9 cellular contexts compared by ENCODE assay signal in genomic region chr1:12067900-12068821, GRCh38. TPM values are rescaled to one million over a fixed set of nuclear protein-coding genes. Genes with fewer than 3 reads are reported as not detected.
DNase-seq lines count a peak whose midpoint lies in the region; ATAC-seq and TF ChIP-seq lines count a peak whose summit lies in the region.
"Had no signal": no experiment of that assay in that cellular context is flagged by ENCODE, and none has a peak within 500 bp of the region (broad histone marks: within the 10 kb centered on the region; RNA-seq: fewer than 3 reads in every experiment).

No MANE protein-coding gene starts in this region.

- peaks cover 17% of the 10 kb centered on the region for H3K27me3 ChIP-seq in ACC112 (ENCODE audit: insufficient read depth, low read length)

- peak overlapping the region; percentile 62 for H3K4me3 Mint-ChIP-seq in T-helper 17 cell
- no peak overlapping the region for H3K4me3 Mint-ChIP-seq in CD14-positive monocyte

- intact Hi-C loops in CD14-positive monocyte (cut with micrococcal nuclease), result no loop called here

- peak overlapping the region; percentile 21; the same call in 1 of the 2 replicates for H3K4me3 ChIP-seq in ACC112 (ENCODE audit: low read depth, low read length)

- H3K27ac ChIP-seq in ACC112 (ENCODE audit: low read depth, low read length), result peak overlapping the region; percentile 66

- no peaks in the 10 kb centered on the region for H3K36me3 ChIP-seq in ACC112 (ENCODE audit: insufficient read depth, low read length)

- peak; percentile 48 for TF ChIP-seq POLR2A in GM19193 (IDR thresholded peaks at IDR 0.05; ENCODE audit: extremely low read depth, insufficient read depth, insufficient read length)

- DNase-seq in T-helper 17 cell, result no peak
- DNase-seq in glomerular visceral epithelial cell (ENCODE audit: extremely low spot score), result peak; percentile 28
- peak; percentile 71 for DNase-seq in stromal cell of bone marrow (ENCODE audit: low read depth)
- no peak for DNase-seq in NCI-H1417 treated with DMSO at 0.1 percent for 48 hours (lab: John Stamatoyannopoulos, UW)
- no peak for DNase-seq in CD14-positive monocyte (ENCODE audit: low spot score)
- no peak for DNase-seq in DMS53 (lab: John Stamatoyannopoulos, UW)

- no peaks in the 10 kb centered on the region for H3K9me3 ChIP-seq in T-helper 17 cell (ENCODE audit: control insufficient read depth, low read length, poor library complexity, severe bottlenecking)

- peaks cover 0 to 10% (median 4%) of the 10 kb centered on the region in 7 donors for H3K9me3 Mint-ChIP-seq in CD14-positive monocyte

- H3K27ac Mint-ChIP-seq in T-helper 17 cell (no peak overlapping the region), CD14-positive monocyte (no peak overlapping the region)

- ATAC-seq in T-helper 17 cell, result peak; percentile 10

- H3K36me3 Mint-ChIP-seq in T-helper 17 cell (ENCODE audit: low read depth), result peaks cover 6% of the 10 kb centered on the region
- peaks cover 0 to 6% of the 10 kb centered on the region in 2 donors for H3K36me3 Mint-ChIP-seq in CD14-positive monocyte

- peak overlapping the region; percentile 86 for H2AFZ ChIP-seq in ACC112 (ENCODE audit: low read length, unreplicated experiment)

- TF ChIP-seq CTCF in CD14-positive monocyte (IDR thresholded peaks at IDR 0.05), result no peak

- peaks cover 9% of the 10 kb centered on the region for H3K4me1 ChIP-seq in ACC112 (ENCODE audit: control insufficient read depth, insufficient read depth, low read length, unreplicated experiment)

- H3K4me1 Mint-ChIP-seq in T-helper 17 cell (peaks cover 37% of the 10 kb centered on the region), CD14-positive monocyte (peaks cover 14% of the 10 kb centered on the region)

- peaks cover 45% of the 10 kb centered on the region for H3K27me3 Mint-ChIP-seq in T-helper 17 cell
- peaks cover 36 to 51% (median 38%) of the 10 kb centered on the region in 3 donors for H3K27me3 Mint-ChIP-seq in CD14-positive monocyte (ENCODE audit: low read depth in 3 of 3)

- H3K79me2 ChIP-seq in ACC112 (ENCODE audit: control insufficient read depth, insufficient read depth, low read length, unreplicated experiment), result no peaks in the 10 kb centered on the region

RNA-seq across cellular contexts. Expression of gene TNFRSF8, which starts 5.1 kb away (rescaled TPM):
- total RNA-seq in T-helper 17 cell, result under 1 TPM; 0.20 to 0.34 TPM
- polyA plus RNA-seq in CD14-positive monocyte, result 10 to 100 TPM; 11.8 to 11.9 TPM
- total RNA-seq: dermis microvascular lymphatic vessel endothelial cell had no signal

RNA-seq across cellular contexts. Expression of gene MIIP, which starts 48.9 kb away (rescaled TPM):
- 10 to 100 TPM; 25.9 to 28.6 TPM for total RNA-seq in T-helper 17 cell
- 10 to 100 TPM; 45.9 to 56.4 TPM for polyA plus RNA-seq in CD14-positive monocyte

Comparison
In these comparisons a context has a peak if more than half of its experiments do, and no peak if none do; other contexts are left out.
1. DNase-seq: peak in glomerular visceral epithelial cell (single experiment) and stromal cell of bone marrow (single experiment); none in T-helper 17 cell (0 of 3), NCI-H1417 treated with DMSO at 0.1 percent for 48 hours (single experiment), CD14-positive monocyte (single experiment) and DMS53 (single experiment).